1 cellular context compared by ENCODE assay signal in the genomic region with DNA sequence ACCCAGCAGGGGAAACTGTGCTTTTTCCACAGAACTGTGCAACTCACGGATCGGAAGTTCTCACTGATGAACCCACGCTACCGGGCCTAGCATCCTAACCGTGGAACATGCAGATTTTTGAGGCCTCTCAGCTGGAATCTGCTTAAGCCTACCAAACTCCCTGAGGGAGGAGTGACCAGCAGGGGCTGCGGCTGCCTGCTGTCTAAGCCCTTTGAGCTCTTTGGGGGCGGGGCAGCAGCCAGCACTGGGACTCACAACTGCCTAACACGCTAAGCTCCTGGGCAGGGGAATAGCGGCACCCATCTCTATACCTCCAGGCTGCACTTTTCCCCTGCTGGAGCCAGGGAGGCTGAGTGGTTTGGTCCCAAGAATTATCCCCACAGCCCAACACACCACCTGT.
TF ChIP-seq lines count a peak whose summit lies in the region.

No MANE protein-coding gene starts in this region.

TF ChIP-seq in HepG2, 621 proteins besides CTCF, POLR2A, EP300 and RAD21 (continued from another document):
- TF ChIP-seq, protein P1, sequence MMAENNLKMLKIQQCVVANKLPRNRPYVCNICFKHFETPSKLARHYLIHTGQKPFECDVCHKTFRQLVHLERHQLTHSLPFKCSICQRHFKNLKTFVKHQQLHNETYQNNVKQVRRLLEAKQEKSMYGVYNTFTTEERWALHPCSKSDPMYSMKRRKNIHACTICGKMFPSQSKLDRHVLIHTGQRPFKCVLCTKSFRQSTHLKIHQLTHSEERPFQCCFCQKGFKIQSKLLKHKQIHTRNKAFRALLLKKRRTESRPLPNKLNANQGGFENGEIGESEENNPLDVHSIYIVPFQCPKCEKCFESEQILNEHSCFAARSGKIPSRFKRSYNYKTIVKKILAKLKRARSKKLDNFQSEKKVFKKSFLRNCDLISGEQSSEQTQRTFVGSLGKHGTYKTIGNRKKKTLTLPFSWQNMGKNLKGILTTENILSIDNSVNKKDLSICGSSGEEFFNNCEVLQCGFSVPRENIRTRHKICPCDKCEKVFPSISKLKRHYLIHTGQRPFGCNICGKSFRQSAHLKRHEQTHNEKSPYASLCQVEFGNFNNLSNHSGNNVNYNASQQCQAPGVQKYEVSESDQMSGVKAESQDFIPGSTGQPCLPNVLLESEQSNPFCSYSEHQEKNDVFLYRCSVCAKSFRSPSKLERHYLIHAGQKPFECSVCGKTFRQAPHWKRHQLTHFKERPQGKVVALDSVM (CRISPR knock-in tag; IDR thresholded peaks at IDR 0.05) = no peak
- TF ChIP-seq RCOR2 (CRISPR knock-in tag; IDR thresholded peaks at IDR 0.05) (no peak), ZNF572 (CRISPR knock-in tag; IDR thresholded peaks at IDR 0.05) (no peak), ZNF253 (CRISPR knock-in tag; IDR thresholded peaks at IDR 0.05; ENCODE audit: borderline replicate concordance) (no peak), GTF2F1 (IDR thresholded peaks at IDR 0.05; ENCODE audit: low read length) (no peak), ZNF781 (CRISPR knock-in tag; IDR thresholded peaks at IDR 0.05; ENCODE audit: borderline replicate concordance, not compliant biosample characterization) (no peak), ZNF292 (CRISPR knock-in tag; IDR thresholded peaks at IDR 0.05; ENCODE audit: borderline replicate concordance, low read depth) (peak; percentile 75; the same call in 1 of the 2 replicates), ZNF180 (CRISPR knock-in tag; IDR thresholded peaks at IDR 0.05; ENCODE audit: borderline replicate concordance, low read depth) (no peak), SMARCC2 (IDR thresholded peaks at IDR 0.05) (no peak), GATAD2A (CRISPR knock-in tag; IDR thresholded peaks at IDR 0.05) (no peak), YEATS4 (CRISPR knock-in tag; IDR thresholded peaks at IDR 0.05; ENCODE audit: borderline replicate concordance) (no peak), ZBTB20 (CRISPR knock-in tag; IDR thresholded peaks at IDR 0.05; ENCODE audit: borderline replicate concordance, low read depth) (no peak), SP2 (CRISPR knock-in tag; IDR thresholded peaks at IDR 0.05) (no peak), HOXA3 (CRISPR knock-in tag; IDR thresholded peaks at IDR 0.05) (no peak)
- TF ChIP-seq, protein P2, sequence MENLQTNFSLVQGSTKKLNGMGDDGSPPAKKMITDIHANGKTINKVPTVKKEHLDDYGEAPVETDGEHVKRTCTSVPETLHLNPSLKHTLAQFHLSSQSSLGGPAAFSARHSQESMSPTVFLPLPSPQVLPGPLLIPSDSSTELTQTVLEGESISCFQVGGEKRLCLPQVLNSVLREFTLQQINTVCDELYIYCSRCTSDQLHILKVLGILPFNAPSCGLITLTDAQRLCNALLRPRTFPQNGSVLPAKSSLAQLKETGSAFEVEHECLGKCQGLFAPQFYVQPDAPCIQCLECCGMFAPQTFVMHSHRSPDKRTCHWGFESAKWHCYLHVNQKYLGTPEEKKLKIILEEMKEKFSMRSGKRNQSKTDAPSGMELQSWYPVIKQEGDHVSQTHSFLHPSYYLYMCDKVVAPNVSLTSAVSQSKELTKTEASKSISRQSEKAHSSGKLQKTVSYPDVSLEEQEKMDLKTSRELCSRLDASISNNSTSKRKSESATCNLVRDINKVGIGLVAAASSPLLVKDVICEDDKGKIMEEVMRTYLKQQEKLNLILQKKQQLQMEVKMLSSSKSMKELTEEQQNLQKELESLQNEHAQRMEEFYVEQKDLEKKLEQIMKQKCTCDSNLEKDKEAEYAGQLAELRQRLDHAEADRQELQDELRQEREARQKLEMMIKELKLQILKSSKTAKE (CRISPR knock-in tag; IDR thresholded peaks at IDR 0.05; ENCODE audit: borderline replicate concordance) = no peak
- TF ChIP-seq, protein P3, sequence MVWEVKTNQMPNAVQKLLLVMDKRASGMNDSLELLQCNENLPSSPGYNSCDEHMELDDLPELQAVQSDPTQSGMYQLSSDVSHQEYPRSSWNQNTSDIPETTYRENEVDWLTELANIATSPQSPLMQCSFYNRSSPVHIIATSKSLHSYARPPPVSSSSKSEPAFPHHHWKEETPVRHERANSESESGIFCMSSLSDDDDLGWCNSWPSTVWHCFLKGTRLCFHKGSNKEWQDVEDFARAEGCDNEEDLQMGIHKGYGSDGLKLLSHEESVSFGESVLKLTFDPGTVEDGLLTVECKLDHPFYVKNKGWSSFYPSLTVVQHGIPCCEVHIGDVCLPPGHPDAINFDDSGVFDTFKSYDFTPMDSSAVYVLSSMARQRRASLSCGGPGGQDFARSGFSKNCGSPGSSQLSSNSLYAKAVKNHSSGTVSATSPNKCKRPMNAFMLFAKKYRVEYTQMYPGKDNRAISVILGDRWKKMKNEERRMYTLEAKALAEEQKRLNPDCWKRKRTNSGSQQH (CRISPR knock-in tag; IDR thresholded peaks at IDR 0.05; ENCODE audit: low read depth) = no peak
- TF ChIP-seq, protein P4, sequence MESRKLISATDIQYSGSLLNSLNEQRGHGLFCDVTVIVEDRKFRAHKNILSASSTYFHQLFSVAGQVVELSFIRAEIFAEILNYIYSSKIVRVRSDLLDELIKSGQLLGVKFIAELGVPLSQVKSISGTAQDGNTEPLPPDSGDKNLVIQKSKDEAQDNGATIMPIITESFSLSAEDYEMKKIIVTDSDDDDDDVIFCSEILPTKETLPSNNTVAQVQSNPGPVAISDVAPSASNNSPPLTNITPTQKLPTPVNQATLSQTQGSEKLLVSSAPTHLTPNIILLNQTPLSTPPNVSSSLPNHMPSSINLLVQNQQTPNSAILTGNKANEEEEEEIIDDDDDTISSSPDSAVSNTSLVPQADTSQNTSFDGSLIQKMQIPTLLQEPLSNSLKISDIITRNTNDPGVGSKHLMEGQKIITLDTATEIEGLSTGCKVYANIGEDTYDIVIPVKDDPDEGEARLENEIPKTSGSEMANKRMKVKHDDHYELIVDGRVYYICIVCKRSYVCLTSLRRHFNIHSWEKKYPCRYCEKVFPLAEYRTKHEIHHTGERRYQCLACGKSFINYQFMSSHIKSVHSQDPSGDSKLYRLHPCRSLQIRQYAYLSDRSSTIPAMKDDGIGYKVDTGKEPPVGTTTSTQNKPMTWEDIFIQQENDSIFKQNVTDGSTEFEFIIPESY (CRISPR knock-in tag; IDR thresholded peaks at IDR 0.05) = no peak
- TF ChIP-seq, protein P5, sequence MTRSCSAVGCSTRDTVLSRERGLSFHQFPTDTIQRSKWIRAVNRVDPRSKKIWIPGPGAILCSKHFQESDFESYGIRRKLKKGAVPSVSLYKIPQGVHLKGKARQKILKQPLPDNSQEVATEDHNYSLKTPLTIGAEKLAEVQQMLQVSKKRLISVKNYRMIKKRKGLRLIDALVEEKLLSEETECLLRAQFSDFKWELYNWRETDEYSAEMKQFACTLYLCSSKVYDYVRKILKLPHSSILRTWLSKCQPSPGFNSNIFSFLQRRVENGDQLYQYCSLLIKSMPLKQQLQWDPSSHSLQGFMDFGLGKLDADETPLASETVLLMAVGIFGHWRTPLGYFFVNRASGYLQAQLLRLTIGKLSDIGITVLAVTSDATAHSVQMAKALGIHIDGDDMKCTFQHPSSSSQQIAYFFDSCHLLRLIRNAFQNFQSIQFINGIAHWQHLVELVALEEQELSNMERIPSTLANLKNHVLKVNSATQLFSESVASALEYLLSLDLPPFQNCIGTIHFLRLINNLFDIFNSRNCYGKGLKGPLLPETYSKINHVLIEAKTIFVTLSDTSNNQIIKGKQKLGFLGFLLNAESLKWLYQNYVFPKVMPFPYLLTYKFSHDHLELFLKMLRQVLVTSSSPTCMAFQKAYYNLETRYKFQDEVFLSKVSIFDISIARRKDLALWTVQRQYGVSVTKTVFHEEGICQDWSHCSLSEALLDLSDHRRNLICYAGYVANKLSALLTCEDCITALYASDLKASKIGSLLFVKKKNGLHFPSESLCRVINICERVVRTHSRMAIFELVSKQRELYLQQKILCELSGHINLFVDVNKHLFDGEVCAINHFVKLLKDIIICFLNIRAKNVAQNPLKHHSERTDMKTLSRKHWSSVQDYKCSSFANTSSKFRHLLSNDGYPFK (CRISPR knock-in tag; IDR thresholded peaks at IDR 0.05; ENCODE audit: borderline replicate concordance) = no peak
- TF ChIP-seq, protein P6, sequence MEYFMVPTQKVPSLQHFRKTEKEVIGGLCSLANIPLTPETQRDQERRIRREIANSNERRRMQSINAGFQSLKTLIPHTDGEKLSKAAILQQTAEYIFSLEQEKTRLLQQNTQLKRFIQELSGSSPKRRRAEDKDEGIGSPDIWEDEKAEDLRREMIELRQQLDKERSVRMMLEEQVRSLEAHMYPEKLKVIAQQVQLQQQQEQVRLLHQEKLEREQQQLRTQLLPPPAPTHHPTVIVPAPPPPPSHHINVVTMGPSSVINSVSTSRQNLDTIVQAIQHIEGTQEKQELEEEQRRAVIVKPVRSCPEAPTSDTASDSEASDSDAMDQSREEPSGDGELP (IDR thresholded peaks at IDR 0.05; ENCODE audit: borderline replicate concordance, low read depth) = peak; percentile 18; the same call in 1 of the 2 replicates
- TF ChIP-seq, protein P7, sequence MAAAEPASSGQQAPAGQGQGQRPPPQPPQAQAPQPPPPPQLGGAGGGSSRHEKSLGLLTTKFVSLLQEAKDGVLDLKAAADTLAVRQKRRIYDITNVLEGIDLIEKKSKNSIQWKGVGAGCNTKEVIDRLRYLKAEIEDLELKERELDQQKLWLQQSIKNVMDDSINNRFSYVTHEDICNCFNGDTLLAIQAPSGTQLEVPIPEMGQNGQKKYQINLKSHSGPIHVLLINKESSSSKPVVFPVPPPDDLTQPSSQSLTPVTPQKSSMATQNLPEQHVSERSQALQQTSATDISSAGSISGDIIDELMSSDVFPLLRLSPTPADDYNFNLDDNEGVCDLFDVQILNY (CRISPR knock-in tag; conservative IDR thresholded peaks at IDR 0.05) = no peak
- TF ChIP-seq, protein P8, sequence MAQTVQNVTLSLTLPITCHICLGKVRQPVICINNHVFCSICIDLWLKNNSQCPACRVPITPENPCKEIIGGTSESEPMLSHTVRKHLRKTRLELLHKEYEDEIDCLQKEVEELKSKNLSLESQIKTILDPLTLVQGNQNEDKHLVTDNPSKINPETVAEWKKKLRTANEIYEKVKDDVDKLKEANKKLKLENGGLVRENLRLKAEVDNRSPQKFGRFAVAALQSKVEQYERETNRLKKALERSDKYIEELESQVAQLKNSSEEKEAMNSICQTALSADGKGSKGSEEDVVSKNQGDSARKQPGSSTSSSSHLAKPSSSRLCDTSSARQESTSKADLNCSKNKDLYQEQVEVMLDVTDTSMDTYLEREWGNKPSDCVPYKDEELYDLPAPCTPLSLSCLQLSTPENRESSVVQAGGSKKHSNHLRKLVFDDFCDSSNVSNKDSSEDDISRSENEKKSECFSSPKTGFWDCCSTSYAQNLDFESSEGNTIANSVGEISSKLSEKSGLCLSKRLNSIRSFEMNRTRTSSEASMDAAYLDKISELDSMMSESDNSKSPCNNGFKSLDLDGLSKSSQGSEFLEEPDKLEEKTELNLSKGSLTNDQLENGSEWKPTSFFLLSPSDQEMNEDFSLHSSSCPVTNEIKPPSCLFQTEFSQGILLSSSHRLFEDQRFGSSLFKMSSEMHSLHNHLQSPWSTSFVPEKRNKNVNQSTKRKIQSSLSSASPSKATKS (CRISPR knock-in tag; IDR thresholded peaks at IDR 0.05) = no peak
- TF ChIP-seq, protein P9, sequence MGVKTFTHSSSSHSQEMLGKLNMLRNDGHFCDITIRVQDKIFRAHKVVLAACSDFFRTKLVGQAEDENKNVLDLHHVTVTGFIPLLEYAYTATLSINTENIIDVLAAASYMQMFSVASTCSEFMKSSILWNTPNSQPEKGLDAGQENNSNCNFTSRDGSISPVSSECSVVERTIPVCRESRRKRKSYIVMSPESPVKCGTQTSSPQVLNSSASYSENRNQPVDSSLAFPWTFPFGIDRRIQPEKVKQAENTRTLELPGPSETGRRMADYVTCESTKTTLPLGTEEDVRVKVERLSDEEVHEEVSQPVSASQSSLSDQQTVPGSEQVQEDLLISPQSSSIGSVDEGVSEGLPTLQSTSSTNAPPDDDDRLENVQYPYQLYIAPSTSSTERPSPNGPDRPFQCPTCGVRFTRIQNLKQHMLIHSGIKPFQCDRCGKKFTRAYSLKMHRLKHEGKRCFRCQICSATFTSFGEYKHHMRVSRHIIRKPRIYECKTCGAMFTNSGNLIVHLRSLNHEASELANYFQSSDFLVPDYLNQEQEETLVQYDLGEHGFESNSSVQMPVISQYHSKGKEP (CRISPR knock-in tag; IDR thresholded peaks at IDR 0.05) = no peak
- TF ChIP-seq, protein P10, sequence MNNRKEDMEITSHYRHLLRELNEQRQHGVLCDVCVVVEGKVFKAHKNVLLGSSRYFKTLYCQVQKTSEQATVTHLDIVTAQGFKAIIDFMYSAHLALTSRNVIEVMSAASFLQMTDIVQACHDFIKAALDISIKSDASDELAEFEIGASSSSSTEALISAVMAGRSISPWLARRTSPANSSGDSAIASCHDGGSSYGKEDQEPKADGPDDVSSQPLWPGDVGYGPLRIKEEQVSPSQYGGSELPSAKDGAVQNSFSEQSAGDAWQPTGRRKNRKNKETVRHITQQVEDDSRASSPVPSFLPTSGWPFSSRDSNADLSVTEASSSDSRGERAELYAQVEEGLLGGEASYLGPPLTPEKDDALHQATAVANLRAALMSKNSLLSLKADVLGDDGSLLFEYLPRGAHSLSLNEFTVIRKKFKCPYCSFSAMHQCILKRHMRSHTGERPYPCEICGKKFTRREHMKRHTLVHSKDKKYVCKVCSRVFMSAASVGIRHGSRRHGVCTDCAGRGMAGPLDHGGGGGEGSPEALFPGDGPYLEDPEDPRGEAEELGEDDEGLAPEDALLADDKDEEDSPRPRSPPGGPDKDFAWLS (CRISPR knock-in tag; IDR thresholded peaks at IDR 0.05; ENCODE audit: borderline replicate concordance) = no peak
